Comparison of ENCODE assay signal across 23 cellular contexts in the genomic region with DNA sequence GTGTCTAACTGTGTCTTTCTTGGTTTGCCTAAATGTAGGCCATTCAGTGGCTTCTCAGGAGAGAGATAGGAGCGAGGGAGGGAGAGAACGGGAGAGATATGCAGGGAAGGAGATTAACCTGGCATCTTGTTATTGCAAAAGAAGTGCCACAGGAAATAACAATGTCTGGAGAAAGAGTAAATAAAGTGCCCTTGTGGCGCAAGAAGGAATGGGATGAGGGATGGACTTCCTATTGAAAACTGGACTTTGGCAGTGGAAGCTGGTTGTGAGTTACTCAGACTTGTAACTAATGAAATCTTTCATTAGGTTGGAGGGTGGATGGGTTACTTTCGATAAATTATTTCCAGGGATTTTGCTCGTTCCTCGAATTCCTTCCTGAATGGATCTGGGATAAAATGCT.
DNase-seq lines count a peak whose midpoint lies in the region; ATAC-seq, FAIRE-seq and TF ChIP-seq lines count a peak whose summit lies in the region.
"Had no signal": no experiment of that assay in that cellular context is flagged by ENCODE, and none has a peak within 500 bp of the region (broad histone marks: within the 10 kb centered on the region; RNA-seq: fewer than 3 reads in every experiment).

No MANE protein-coding gene starts in this region.

- CTCF ChIA-PET in activated CD8-positive, alpha-beta memory T cell treated with anti-CD3 and anti-CD28 coated beads, Interleukin-2, amount 10 ng/mL, durations not matched to agents 7 days and 5 days (lab: Charles Lee) = no interaction called here

- H3K27ac ChIP-seq in small intestine (ENCODE audit: low read depth in 1 of 2, low read length in 1 of 2) (no peak overlapping the region), ascending aorta (no peak overlapping the region)
- H3K27ac ChIP-seq: KMS-11, Peyer's patch had no signal

- H3K36me3 Mint-ChIP-seq in activated CD8-positive, alpha-beta memory T cell treated with anti-CD3 and anti-CD28 coated beads, Interleukin-2, amount 10 ng/mL, durations not matched to agents 7 days and 5 days = no peaks in the 10 kb centered on the region
- H3K36me3 Mint-ChIP-seq: CD8-positive, alpha-beta T cell had no signal

- H3K4me3 Mint-ChIP-seq in activated CD8-positive, alpha-beta memory T cell treated with anti-CD3 and anti-CD28 coated beads, Interleukin-2, amount 10 ng/mL, durations not matched to agents 7 days and 5 days = no peak overlapping the region
- H3K4me3 Mint-ChIP-seq: CD8-positive, alpha-beta T cell had no signal

- H3K27me3 ChIP-seq in small intestine (ENCODE audit: control insufficient read depth in 2 of 2, insufficient read depth in 2 of 2, low read length in 2 of 2) (no peaks in the 10 kb centered on the region), ascending aorta (no peaks in the 10 kb centered on the region)
- H3K27me3 ChIP-seq: Peyer's patch had no signal

- H3K4me3 ChIP-seq in fibroblast of pulmonary artery (replicated peaks; ENCODE audit: low read depth, low read length) (no peak overlapping the region), small intestine (ENCODE audit: low read depth in 1 of 2, low read length in 2 of 2) (no peak overlapping the region), ascending aorta (no peak overlapping the region)
- H3K4me3 ChIP-seq: Peyer's patch had no signal

- DNase-seq in H4 (ENCODE audit: low spot score) = peak; percentile 52
- DNase-seq in NCI-H460 (ENCODE audit: extremely low read depth, low read depth) = peak; percentile 7
- DNase-seq in fibroblast of pulmonary artery (ENCODE audit: low read depth) = peak; percentile 18
- peak; percentile 10 for DNase-seq in small intestine
- no peak for DNase-seq in NCI-H2107 treated with DMSO at 0.1 percent for 48 hours (lab: John Stamatoyannopoulos, UW; ENCODE audit: unreplicated experiment)
- DNase-seq in NCI-H1694 (lab: John Stamatoyannopoulos, UW) = no peak
- no peak for DNase-seq in ascending aorta (ENCODE audit: low spot score in 2 of 2)
- DNase-seq in activated CD8-positive, alpha-beta memory T cell treated with anti-CD3 and anti-CD28 coated beads, Interleukin-2, amount 10 ng/mL, durations not matched to agents 7 days and 5 days = no peak
- DNase-seq: AML-193; C1 segment of cervical spinal cord; CD8-positive, alpha-beta T cell; GOT3; IMR-90; NCI-H1694 treated with DMSO at 0.1 percent for 48 hours; NCI-H2081 treated with DMSO at 0.1 percent for 48 hours; NCI-H526; Peyer's patch had no signal

- TF ChIP-seq CTCF in fibroblast of pulmonary artery (IDR thresholded peaks at IDR 0.05; ENCODE audit: low read length, missing control alignments) (no peak), ascending aorta (IDR thresholded peaks at IDR 0.05) (no peak)

- H3K27ac Mint-ChIP-seq in activated CD8-positive, alpha-beta memory T cell treated with anti-CD3 and anti-CD28 coated beads, Interleukin-2, amount 10 ng/mL, durations not matched to agents 7 days and 5 days = no peak overlapping the region
- H3K27ac Mint-ChIP-seq: CD8-positive, alpha-beta T cell had no signal

- H3K27me3 Mint-ChIP-seq in activated CD8-positive, alpha-beta memory T cell treated with anti-CD3 and anti-CD28 coated beads, Interleukin-2, amount 10 ng/mL, durations not matched to agents 7 days and 5 days = no peaks in the 10 kb centered on the region

- no peaks in the 10 kb centered on the region for H3K4me1 ChIP-seq in small intestine (ENCODE audit: control insufficient read depth in 2 of 2, insufficient read depth in 1 of 2, low read depth in 1 of 2, low read length in 1 of 2)
- peaks cover 0 to 9% of the 10 kb centered on the region in 2 donors for H3K4me1 ChIP-seq in ascending aorta
- H3K4me1 ChIP-seq: Peyer's patch had no signal

- no peaks in the 10 kb centered on the region for H3K9me3 Mint-ChIP-seq in activated CD8-positive, alpha-beta memory T cell treated with anti-CD3 and anti-CD28 coated beads, Interleukin-2, amount 10 ng/mL, durations not matched to agents 7 days and 5 days (ENCODE audit: low read depth)
- H3K9me3 Mint-ChIP-seq: CD8-positive, alpha-beta T cell had no signal

- 84 to 93% (median 86%) methylated on average over 6 of the region's 6 CpGs for WGBS in small intestine, 3 donors

- H3K36me3 ChIP-seq in small intestine (ENCODE audit: control insufficient read depth in 2 of 2, insufficient read depth in 2 of 2, low read length in 2 of 2) (no peaks in the 10 kb centered on the region), ascending aorta (no peaks in the 10 kb centered on the region)
- H3K36me3 ChIP-seq: Peyer's patch had no signal

- FAIRE-seq in small intestine (lab: Jason Lieb, UNC) = no peak
- FAIRE-seq: G401.6, GM12892, GM18507 had no signal

- ATAC-seq in activated CD8-positive, alpha-beta memory T cell treated with anti-CD3 and anti-CD28 coated beads, Interleukin-2, amount 10 ng/mL, durations not matched to agents 7 days and 5 days = no peak
- ATAC-seq: CD8-positive, alpha-beta T cell; HCT116; SK-N-SH treated with all-trans-retinoic acid at 6 μM for 48 hours had no signal

- H3K9me3 ChIP-seq in small intestine (ENCODE audit: control insufficient read depth, low read depth) (no peaks in the 10 kb centered on the region), ascending aorta (no peaks in the 10 kb centered on the region)
- H3K9me3 ChIP-seq: Peyer's patch had no signal

- H3K4me1 Mint-ChIP-seq in activated CD8-positive, alpha-beta memory T cell treated with anti-CD3 and anti-CD28 coated beads, Interleukin-2, amount 10 ng/mL, durations not matched to agents 7 days and 5 days = peaks cover 5% of the 10 kb centered on the region

- intact Hi-C loops in ascending aorta (cut with DNase I) = no loop called here

Comparison
In these comparisons a context has a peak if more than half of its experiments do, and no peak if none do; other contexts are left out.
1. DNase-seq: peak in H4 (single experiment), NCI-H460 (single experiment), fibroblast of pulmonary artery (single experiment) and small intestine (single experiment); none in NCI-H2107 treated with DMSO at 0.1 percent for 48 hours (single experiment), NCI-H1694 (single experiment), ascending aorta (0 of 2) and activated CD8-positive, alpha-beta memory T cell treated with anti-CD3 and anti-CD28 coated beads, Interleukin-2, amount 10 ng/mL, durations not matched to agents 7 days and 5 days (single experiment).